Comparison of ENCODE assay signal across 20 cellular contexts in the genomic region with DNA sequence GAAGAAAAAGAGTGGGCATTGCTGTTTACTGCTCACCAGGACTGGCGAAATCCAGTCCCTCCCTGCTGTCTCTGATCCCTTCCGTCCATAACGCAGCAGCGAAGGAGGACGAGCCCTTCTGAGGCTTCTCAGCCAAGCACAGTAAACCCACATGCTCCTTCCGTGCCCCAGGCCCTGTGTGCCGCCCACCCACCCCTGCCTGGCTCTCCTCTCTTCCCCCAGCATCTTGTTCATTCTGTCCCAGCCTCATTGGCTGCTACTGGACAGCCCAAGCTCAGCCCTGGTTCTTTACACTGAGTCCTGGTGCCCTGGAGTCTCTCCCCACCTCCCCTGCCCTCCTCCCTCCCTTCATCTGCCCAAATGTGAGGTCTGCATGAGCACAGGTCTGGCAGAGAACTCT.
"Had no signal": no experiment of that assay in that cellular context is flagged by ENCODE, and none has a peak within 500 bp of the region (broad histone marks: within the 10 kb centered on the region; RNA-seq: fewer than 3 reads in every experiment).

No MANE protein-coding gene starts in this region.

- H3K9ac ChIP-seq: neural progenitor cell, parathyroid adenoma had no signal

- H3K4me1 Mint-ChIP-seq: central memory CD8-positive, alpha-beta T cell; mesothelial cell of epicardium; nephron; stimulated activated effector memory CD8-positive, alpha-beta T cell treated with anti-CD3 and anti-CD28 coated beads, Interleukin-12 subunit alpha, Interleukin-12 subunit beta, amount 100 ng/mL, for 72 hours had no signal

- H3K4me3 Mint-ChIP-seq: central memory CD8-positive, alpha-beta T cell; effector memory CD8-positive, alpha-beta T cell; mesothelial cell of epicardium; naive thymus-derived CD4-positive, alpha-beta T cell; nephron; neural progenitor cell; stimulated activated effector memory CD8-positive, alpha-beta T cell treated with anti-CD3 and anti-CD28 coated beads, Interleukin-12 subunit alpha, Interleukin-12 subunit beta, amount 100 ng/mL, for 72 hours; stimulated activated naive CD8-positive, alpha-beta T cell treated with anti-CD3 and anti-CD28 coated beads, Interleukin-15, Interleukin-2, amounts not matched to agents 100 ng/mL and 50 ng/mL, for 24 hours had no signal

- H3K36me3 Mint-ChIP-seq: mesothelial cell of epicardium; naive thymus-derived CD4-positive, alpha-beta T cell; neural progenitor cell; stimulated activated effector memory CD8-positive, alpha-beta T cell treated with anti-CD3 and anti-CD28 coated beads, Interleukin-12 subunit alpha, Interleukin-12 subunit beta, amount 100 ng/mL, for 72 hours had no signal

- H3K4me1 ChIP-seq: left lung, parathyroid adenoma, prostate gland, right atrium auricular region had no signal

- ATAC-seq: effector memory CD8-positive, alpha-beta T cell; left cardiac atrium; left lung; naive thymus-derived CD4-positive, alpha-beta T cell; sciatic nerve; stimulated activated effector memory CD8-positive, alpha-beta T cell treated with anti-CD3 and anti-CD28 coated beads, Interleukin-12 subunit alpha, Interleukin-12 subunit beta, amount 100 ng/mL, for 72 hours had no signal

- H3K27ac Mint-ChIP-seq: effector memory CD8-positive, alpha-beta T cell; mesothelial cell of epicardium; naive thymus-derived CD4-positive, alpha-beta T cell; nephron; neural progenitor cell; stimulated activated effector memory CD8-positive, alpha-beta T cell treated with anti-CD3 and anti-CD28 coated beads, Interleukin-12 subunit alpha, Interleukin-12 subunit beta, amount 100 ng/mL, for 72 hours; stimulated activated naive CD8-positive, alpha-beta T cell treated with anti-CD3 and anti-CD28 coated beads, Interleukin-15, Interleukin-2, amounts not matched to agents 100 ng/mL and 50 ng/mL, for 24 hours had no signal

- H3K27ac ChIP-seq: hepatocyte, left lung, neural progenitor cell, parathyroid adenoma, prostate gland, right atrium auricular region had no signal

- DNase-seq: cortex of kidney; effector memory CD8-positive, alpha-beta T cell; left cardiac atrium; left lung; naive thymus-derived CD4-positive, alpha-beta T cell; stimulated activated CD4-positive, alpha-beta T cell treated with anti-CD3 and anti-CD28 coated beads, Interleukin-2, amount 100 ng/mL, for 24 hours; stimulated activated CD4-positive, alpha-beta T cell treated with anti-CD3 and anti-CD28 coated beads, Interleukin-4, amount 100 ng/mL, for 24 hours; trophoblast cell had no signal

- H3K4me3 ChIP-seq: hepatocyte, left lung, neural progenitor cell, prostate gland, right atrium auricular region, smooth muscle cell had no signal

- H3K27me3 ChIP-seq: right atrium auricular region had no signal

- H3K36me3 ChIP-seq: left lung, neural progenitor cell, prostate gland, right atrium auricular region had no signal

- H3K9me3 ChIP-seq: left lung, prostate gland, right atrium auricular region had no signal

- H3K9me3 Mint-ChIP-seq: central memory CD8-positive, alpha-beta T cell; effector memory CD8-positive, alpha-beta T cell; mesothelial cell of epicardium; nephron; stimulated activated effector memory CD8-positive, alpha-beta T cell treated with anti-CD3 and anti-CD28 coated beads, Interleukin-12 subunit alpha, Interleukin-12 subunit beta, amount 100 ng/mL, for 72 hours; stimulated activated naive CD8-positive, alpha-beta T cell treated with anti-CD3 and anti-CD28 coated beads, Interleukin-15, Interleukin-2, amounts not matched to agents 100 ng/mL and 50 ng/mL, for 24 hours had no signal
